ENCODE assay signal across 1 cellular context in the genomic region with DNA sequence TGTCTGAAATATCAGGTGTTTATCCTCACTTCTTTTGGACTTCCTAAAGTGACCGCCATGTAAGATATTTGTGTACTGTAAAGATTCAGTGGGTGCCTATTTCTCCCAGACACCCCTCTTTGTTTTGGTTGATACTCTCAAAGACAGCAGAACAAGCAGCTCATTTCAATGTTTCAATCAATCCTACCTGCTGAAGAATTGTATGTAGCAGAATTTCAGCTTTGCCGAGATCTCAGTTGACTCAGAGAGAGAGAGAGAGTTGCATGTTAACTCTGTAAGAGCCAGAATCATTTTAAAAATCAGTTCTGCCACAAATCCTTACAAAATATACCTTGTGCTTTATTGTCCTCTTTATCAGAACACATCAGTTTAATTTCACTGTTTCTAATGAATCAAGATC.
TF ChIP-seq lines count a peak whose summit lies in the region.

No MANE protein-coding gene starts in this region.

TF ChIP-seq in WTC11, 78 proteins besides CTCF, POLR2A, EP300 and RAD21 (continued from another document):
- no peak for TF ChIP-seq MLX (CRISPR knock-in tag; IDR thresholded peaks at IDR 0.05)
- TF ChIP-seq ZNF425 (CRISPR knock-in tag; conservative IDR thresholded peaks at IDR 0.05), result no peak
- TF ChIP-seq ZNF232 (CRISPR knock-in tag; IDR thresholded peaks at IDR 0.05), result no peak
- TF ChIP-seq, protein P1, sequence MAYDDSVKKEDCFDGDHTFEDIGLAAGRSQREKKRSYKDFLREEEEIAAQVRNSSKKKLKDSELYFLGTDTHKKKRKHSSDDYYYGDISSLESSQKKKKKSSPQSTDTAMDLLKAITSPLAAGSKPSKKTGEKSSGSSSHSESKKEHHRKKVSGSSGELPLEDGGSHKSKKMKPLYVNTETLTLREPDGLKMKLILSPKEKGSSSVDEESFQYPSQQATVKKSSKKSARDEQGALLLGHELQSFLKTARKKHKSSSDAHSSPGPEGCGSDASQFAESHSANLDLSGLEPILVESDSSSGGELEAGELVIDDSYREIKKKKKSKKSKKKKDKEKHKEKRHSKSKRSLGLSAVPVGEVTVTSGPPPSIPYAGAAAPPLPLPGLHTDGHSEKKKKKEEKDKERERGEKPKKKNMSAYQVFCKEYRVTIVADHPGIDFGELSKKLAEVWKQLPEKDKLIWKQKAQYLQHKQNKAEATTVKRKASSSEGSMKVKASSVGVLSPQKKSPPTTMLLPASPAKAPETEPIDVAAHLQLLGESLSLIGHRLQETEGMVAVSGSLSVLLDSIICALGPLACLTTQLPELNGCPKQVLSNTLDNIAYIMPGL (CRISPR knock-in tag; IDR thresholded peaks at IDR 0.05), result no peak
- TF ChIP-seq ZBTB21 (CRISPR knock-in tag; IDR thresholded peaks at IDR 0.05; ENCODE audit: borderline replicate concordance), result no peak
- no peak for TF ChIP-seq MAX (CRISPR knock-in tag; IDR thresholded peaks at IDR 0.05)
- TF ChIP-seq TEAD1 (CRISPR knock-in tag; IDR thresholded peaks at IDR 0.05), result no peak
- no peak for TF ChIP-seq NR3C1 (CRISPR knock-in tag; conservative IDR thresholded peaks at IDR 0.05; ENCODE audit: low read depth)
- no peak for TF ChIP-seq SOX15 (CRISPR knock-in tag; IDR thresholded peaks at IDR 0.05)
- TF ChIP-seq ESRRA (CRISPR knock-in tag; IDR thresholded peaks at IDR 0.05; ENCODE audit: borderline replicate concordance), result no peak
- no peak for TF ChIP-seq ELF4 (CRISPR knock-in tag; IDR thresholded peaks at IDR 0.05; ENCODE audit: low read depth)
- no peak for TF ChIP-seq GABPB1 (CRISPR knock-in tag; IDR thresholded peaks at IDR 0.05)
